20 cellular contexts compared by ENCODE assay signal in the genomic region with DNA sequence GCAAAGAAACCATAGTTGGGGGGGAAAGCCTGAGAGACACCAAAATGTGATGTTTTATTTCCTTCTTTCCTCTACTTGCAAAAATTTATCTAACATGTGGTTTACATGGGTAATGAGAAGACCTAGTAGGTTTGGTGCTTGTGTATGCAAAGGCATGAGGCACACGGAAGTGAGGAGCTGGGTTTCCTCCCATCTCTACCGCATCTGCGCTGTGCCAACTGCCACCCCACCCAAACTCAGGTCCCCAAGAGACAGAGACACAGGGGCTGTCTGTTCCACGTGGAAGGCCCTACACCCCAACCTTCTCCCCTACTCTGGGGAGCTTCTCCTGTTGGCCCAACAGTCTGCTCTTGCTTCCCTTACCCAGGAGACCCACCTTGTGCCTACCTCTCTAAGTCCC. TPM values are rescaled to one million over a fixed set of nuclear protein-coding genes. Genes with fewer than 3 reads are reported as not detected.
DNase-seq lines count a peak whose midpoint lies in the region; ATAC-seq, FAIRE-seq and TF ChIP-seq lines count a peak whose summit lies in the region.
"Had no signal": no experiment of that assay in that cellular context is flagged by ENCODE, and none has a peak within 500 bp of the region (broad histone marks: within the 10 kb centered on the region; RNA-seq: fewer than 3 reads in every experiment).

No MANE protein-coding gene starts in this region.

- ATAC-seq in activated naive CD8-positive, alpha-beta T cell treated with anti-CD3 and anti-CD28 coated beads, Interleukin-2, amount 10 ng/mL, durations not matched to agents 7 days and 5 days (ENCODE audit: low read depth): peak; percentile 44
- ATAC-seq in HG03139 (IDR thresholded peaks at IDR 0.05; ENCODE audit: unreplicated experiment): no peak
- ATAC-seq: gastroesophageal sphincter, PC-3 had no signal

- H3K27ac ChIP-seq in CD4-positive, alpha-beta memory T cell (ENCODE audit: low read depth, low read length): peak overlapping the region; percentile 18
- H3K27ac ChIP-seq in small intestine (ENCODE audit: low read depth in 1 of 2, low read length in 1 of 2): peak overlapping the region in 1 of 2 donors; percentile 57
- no peak overlapping the region for H3K27ac ChIP-seq in suprapubic skin
- H3K27ac ChIP-seq: gastroesophageal sphincter, KMS-11, transverse colon had no signal

- H3F3A ChIP-seq in Loucy (ENCODE audit: low read depth): peaks cover 9% of the 10 kb centered on the region; the same call in 1 of the 2 replicates

- H3K9me2 ChIP-seq in Loucy (replicated peaks; ENCODE audit: low read depth, low read length): no peaks in the 10 kb centered on the region

- peaks cover 7 to 21% of the 10 kb centered on the region in 2 donors for H3K36me3 Mint-ChIP-seq in CD4-positive, alpha-beta memory T cell
- H3K36me3 Mint-ChIP-seq in activated naive CD8-positive, alpha-beta T cell treated with anti-CD3 and anti-CD28 coated beads, Interleukin-2, amount 10 ng/mL, durations not matched to agents 7 days and 5 days: peaks cover 8% of the 10 kb centered on the region

- POLR2A ChIA-PET in CD4-positive, alpha-beta memory T cell (lab: Charles Lee; ENCODE audit: partially characterized antibody): interaction anchor here (1.1 to 2.2 kb wide), 10 partner anchors 9 to 312 kb away, joined by 3 to 17 read pairs (median 6); a partner anchor contains a TSS
- POLR2A ChIA-PET in activated naive CD8-positive, alpha-beta T cell treated with anti-CD3 and anti-CD28 coated beads, Interleukin-2, amount 10 ng/mL, durations not matched to agents 7 days and 5 days (lab: Charles Lee): no interaction called here

- no peak for FAIRE-seq in small intestine (lab: Jason Lieb, UNC)

- TF ChIP-seq POLR2A in suprapubic skin (IDR thresholded peaks at IDR 0.05): no peak

- peak overlapping the region; percentile 14 to 74 (median 52) for H3K4me3 Mint-ChIP-seq in CD4-positive, alpha-beta memory T cell
- peak overlapping the region; percentile 37 for H3K4me3 Mint-ChIP-seq in activated naive CD8-positive, alpha-beta T cell treated with anti-CD3 and anti-CD28 coated beads, Interleukin-2, amount 10 ng/mL, durations not matched to agents 7 days and 5 days

- WGBS in small intestine, 3 donors: 73 to 85% (median 82%) methylated on average over 4 of the region's 4 CpGs
- WGBS in suprapubic skin: 69% methylated on average over 4 of the region's 4 CpGs

- H3K27ac Mint-ChIP-seq in CD4-positive, alpha-beta memory T cell: peak overlapping the region; percentile 65 to 96 (median 91)
- H3K27ac Mint-ChIP-seq in activated naive CD8-positive, alpha-beta T cell treated with anti-CD3 and anti-CD28 coated beads, Interleukin-2, amount 10 ng/mL, durations not matched to agents 7 days and 5 days: peak overlapping the region; percentile 76

- H3K27me3 Mint-ChIP-seq in CD4-positive, alpha-beta memory T cell: no peaks in the 10 kb centered on the region
- H3K27me3 Mint-ChIP-seq in activated naive CD8-positive, alpha-beta T cell treated with anti-CD3 and anti-CD28 coated beads, Interleukin-2, amount 10 ng/mL, durations not matched to agents 7 days and 5 days: no peaks in the 10 kb centered on the region

- peaks cover 43% of the 10 kb centered on the region for H3K79me2 ChIP-seq in Loucy (ENCODE audit: insufficient read depth, low read length)

- H3K4me1 Mint-ChIP-seq in CD4-positive, alpha-beta memory T cell: peaks cover 27 to 71% (median 43%) of the 10 kb centered on the region in 4 donors
- H3K4me1 Mint-ChIP-seq in activated naive CD8-positive, alpha-beta T cell treated with anti-CD3 and anti-CD28 coated beads, Interleukin-2, amount 10 ng/mL, durations not matched to agents 7 days and 5 days: peaks cover 23% of the 10 kb centered on the region

- no peaks in the 10 kb centered on the region for H3K9me3 ChIP-seq in CD4-positive, alpha-beta memory T cell (ENCODE audit: control insufficient read depth in 1 of 2, low read length in 2 of 2)
- no peaks in the 10 kb centered on the region for H3K9me3 ChIP-seq in Loucy (ENCODE audit: insufficient read depth, low read depth, low read length)
- H3K9me3 ChIP-seq in small intestine (ENCODE audit: control insufficient read depth, low read depth): no peaks in the 10 kb centered on the region
- no peaks in the 10 kb centered on the region for H3K9me3 ChIP-seq in suprapubic skin
- H3K9me3 ChIP-seq: gastroesophageal sphincter, transverse colon had no signal

- H2AFZ ChIP-seq in Loucy (ENCODE audit: low read length): no peak overlapping the region

- peaks cover 57% of the 10 kb centered on the region for H3K4me1 ChIP-seq in CD4-positive, alpha-beta memory T cell (ENCODE audit: insufficient read depth, low read length)
- H3K4me1 ChIP-seq in Loucy (ENCODE audit: insufficient read depth, low read length, poor library complexity, severe bottlenecking) (peaks cover 44% of the 10 kb centered on the region), small intestine (ENCODE audit: control insufficient read depth in 2 of 2, insufficient read depth in 1 of 2, low read depth in 1 of 2, low read length in 1 of 2) (peaks cover 0 to 7% of the 10 kb centered on the region in 2 donors), suprapubic skin (peaks cover 10% of the 10 kb centered on the region)

- peak in 4 of 5 donors; percentile 31 to 50 (median 36) for DNase-seq in CD4-positive, alpha-beta memory T cell
- DNase-seq in activated naive CD8-positive, alpha-beta T cell treated with anti-CD3 and anti-CD28 coated beads, Interleukin-2, amount 10 ng/mL, durations not matched to agents 7 days and 5 days: no peak
- DNase-seq in small intestine (peak; percentile 22), suprapubic skin (ENCODE audit: low spot score in 2 of 2) (no peak)
- no peak for DNase-seq in stimulated activated CD4-positive, alpha-beta T cell treated with anti-CD3 and anti-CD28 coated beads, Interleukin-4, amount 100 ng/mL, for 4 hours
- DNase-seq: activated CD4-positive, alpha-beta T cell treated with anti-CD3 and anti-CD28 coated beads for 48 hours; aorta; Calu3; caudate nucleus; H7; mammary epithelial cell; NCI-H2029 treated with DMSO at 0.1 percent for 48 hours; NCI-H446; PC-3; SHP77 treated with DMSO at 0.1 percent for 48 hours; transverse colon had no signal

- peaks cover 0 to 3% (median 0%) of the 10 kb centered on the region in 8 donors for H3K9me3 Mint-ChIP-seq in CD4-positive, alpha-beta memory T cell
- H3K9me3 Mint-ChIP-seq in activated naive CD8-positive, alpha-beta T cell treated with anti-CD3 and anti-CD28 coated beads, Interleukin-2, amount 10 ng/mL, durations not matched to agents 7 days and 5 days: peaks cover 2% of the 10 kb centered on the region

- H3K9ac ChIP-seq in Loucy (ENCODE audit: low read depth, low read length, poor library complexity, severe bottlenecking): peak overlapping the region; percentile 13
- H3K9ac ChIP-seq: KMS-11 had no signal

- CTCF ChIA-PET in CD4-positive, alpha-beta memory T cell (lab: Charles Lee; ENCODE audit: partially characterized antibody): interaction anchor here (1.1 kb wide), 1 partner anchor 41 kb away, joined by 3 read pairs; no protein-coding TSS in a partner anchor

- H3K4me3 ChIP-seq in CD4-positive, alpha-beta memory T cell (ENCODE audit: low read length in 2 of 2): no peak overlapping the region
- peak overlapping the region; percentile 16 for H3K4me3 ChIP-seq in Loucy (ENCODE audit: low read length, poor library complexity, severe bottlenecking)
- H3K4me3 ChIP-seq in small intestine (ENCODE audit: low read depth in 1 of 2, low read length in 2 of 2): no peak overlapping the region
- H3K4me3 ChIP-seq in suprapubic skin: no peak overlapping the region
- H3K4me3 ChIP-seq: gastroesophageal sphincter, transverse colon had no signal

- H3K4me2 ChIP-seq in Loucy (ENCODE audit: low read depth, low read length, poor library complexity, severe bottlenecking): peak overlapping the region; percentile 89
- H3K4me2 ChIP-seq: KMS-11 had no signal

- intact Hi-C loops in CD4-positive, alpha-beta memory T cell (cut with micrococcal nuclease): no loop called here

- peaks cover 8% of the 10 kb centered on the region for H4K20me1 ChIP-seq in Loucy (ENCODE audit: insufficient read depth, low read length, poor library complexity, severe bottlenecking)

- no peak for TF ChIP-seq CTCF in Loucy (conservative IDR thresholded peaks at IDR 0.05; ENCODE audit: low read length)
- TF ChIP-seq CTCF in suprapubic skin (IDR thresholded peaks at IDR 0.05): no peak

- H3K27me3 ChIP-seq in CD4-positive, alpha-beta memory T cell (ENCODE audit: insufficient read depth, low read length): no peaks in the 10 kb centered on the region
- no peaks in the 10 kb centered on the region for H3K27me3 ChIP-seq in Loucy (ENCODE audit: insufficient read depth, low read length, poor library complexity, severe bottlenecking)
- no peaks in the 10 kb centered on the region for H3K27me3 ChIP-seq in small intestine (ENCODE audit: control insufficient read depth in 2 of 2, insufficient read depth in 2 of 2, low read length in 2 of 2)
- no peaks in the 10 kb centered on the region for H3K27me3 ChIP-seq in suprapubic skin
- H3K27me3 ChIP-seq: gastroesophageal sphincter, transverse colon had no signal

- H3K36me3 ChIP-seq in CD4-positive, alpha-beta memory T cell (ENCODE audit: insufficient read depth, low read length): no peaks in the 10 kb centered on the region
- H3K36me3 ChIP-seq in Loucy (ENCODE audit: insufficient read depth, low read length): no peaks in the 10 kb centered on the region
- no peaks in the 10 kb centered on the region for H3K36me3 ChIP-seq in small intestine (ENCODE audit: control insufficient read depth in 2 of 2, insufficient read depth in 2 of 2, low read length in 2 of 2)
- peaks cover under 1% of the 10 kb centered on the region for H3K36me3 ChIP-seq in suprapubic skin
- H3K36me3 ChIP-seq: transverse colon had no signal

- TF ChIP-seq EP300 in suprapubic skin (IDR thresholded peaks at IDR 0.05): no peak

RNA-seq across cellular contexts. Expression of a gene that starts 4.8 kb away (rescaled TPM):
- 10 to 100 TPM; 22.3 to 25.2 TPM for total RNA-seq in CD4-positive, alpha-beta memory T cell
- 10 to 100 TPM in 1 of 2 donors, 1 to 10 TPM in 1; 4.3 to 11.9 TPM for polyA plus RNA-seq in CD4-positive, alpha-beta memory T cell
- total RNA-seq in activated naive CD8-positive, alpha-beta T cell treated with anti-CD3 and anti-CD28 coated beads, Interleukin-2, amount 10 ng/mL, durations not matched to agents 7 days and 5 days: 10 to 100 TPM; 17.3 to 18.5 TPM
- 10 to 100 TPM in 1 of 3 donors, 1 to 10 TPM in 2; 6.3 to 15.4 (median 8.9) TPM for polyA plus RNA-seq in small intestine
- total RNA-seq in suprapubic skin: 10 to 100 TPM in 1 of 4 donors, 1 to 10 TPM in 3; 6.0 to 11.8 (median 8.8) TPM

Comparison
In these comparisons a context has a peak if more than half of its experiments do, and no peak if none do; other contexts are left out.
1. DNase-seq: peak in CD4-positive, alpha-beta memory T cell (4 of 5) and small intestine (single experiment); none in activated naive CD8-positive, alpha-beta T cell treated with anti-CD3 and anti-CD28 coated beads, Interleukin-2, amount 10 ng/mL, durations not matched to agents 7 days and 5 days (single experiment), suprapubic skin (0 of 2) and stimulated activated CD4-positive, alpha-beta T cell treated with anti-CD3 and anti-CD28 coated beads, Interleukin-4, amount 100 ng/mL, for 4 hours (0 of 2).